In genomic region chr14:96764012-96764411, GRCh38 we compare ENCODE assay signal across 2 cellular contexts.
TF ChIP-seq lines count a peak whose summit lies in the region.

No MANE protein-coding gene starts in this region.

TF ChIP-seq in HepG2, 621 proteins besides CTCF, POLR2A, EP300 and RAD21:
- TF ChIP-seq KDM5A (IDR thresholded peaks at IDR 0.05; ENCODE audit: borderline replicate concordance, low read length): no peak
- TF ChIP-seq HINFP (CRISPR knock-in tag; IDR thresholded peaks at IDR 0.05; ENCODE audit: low read depth): peak; percentile 46; the same call in 1 of the 2 replicates

TF ChIP-seq in K562, 482 proteins besides CTCF, POLR2A, EP300 and RAD21:
- TF ChIP-seq ZBTB5 (IDR thresholded peaks at IDR 0.05): peak; percentile 85
- TF ChIP-seq HINFP (tag; conservative IDR thresholded peaks at IDR 0.05; ENCODE audit: low read depth): peak; percentile 96
- no peak for TF ChIP-seq SMARCE1 (IDR thresholded peaks at IDR 0.05)
